Comparison of ENCODE assay signal across 2 cellular contexts in the genomic region with DNA sequence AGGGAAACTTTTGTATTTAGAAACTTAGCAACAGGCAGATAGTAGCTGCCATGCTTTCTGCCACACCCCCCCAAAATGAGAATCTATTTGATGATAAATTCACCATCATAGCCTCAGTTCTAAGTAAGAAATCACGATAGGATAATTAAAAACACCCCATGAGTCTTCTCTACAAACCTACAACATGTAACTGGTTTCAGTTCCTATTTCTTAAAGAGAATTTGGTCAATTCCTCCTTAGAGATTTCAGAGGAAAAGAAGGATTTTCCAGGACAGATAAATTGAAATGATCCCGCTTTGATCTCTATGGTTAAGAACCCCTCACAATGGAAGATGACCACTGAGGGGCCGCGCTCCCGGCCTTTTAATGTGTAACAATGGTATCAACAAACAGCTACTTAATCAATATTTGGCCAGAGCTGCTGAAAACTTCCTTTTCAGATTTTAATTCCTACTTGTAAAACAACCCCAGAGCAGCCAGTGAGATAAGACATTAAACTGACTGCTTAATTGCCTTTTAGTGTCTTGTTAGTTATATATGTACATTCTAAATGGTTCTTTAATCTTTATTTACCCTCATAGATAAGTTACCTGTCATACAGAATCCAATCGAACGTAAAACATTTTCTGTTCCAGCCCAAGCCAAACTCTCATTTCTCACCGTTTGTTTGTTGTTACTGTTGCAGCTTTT.
TF ChIP-seq lines count a peak whose summit lies in the region.

No MANE protein-coding gene starts in this region.

TF ChIP-seq in HEK293, 187 proteins besides CTCF, POLR2A, EP300 and RAD21 (continued from another document):
- TF ChIP-seq TCF7L2 (IDR thresholded peaks at IDR 0.05; ENCODE audit: borderline replicate concordance, low read depth, low read length) (peak; percentile 59; the same call in 1 of the 2 replicates), ZIC2 (tag by site-specific recombination; IDR thresholded peaks at IDR 0.05) (no peak), ZNF837 (tag by site-specific recombination; IDR thresholded peaks at IDR 0.05) (no peak), OSR2 (tag by site-specific recombination; IDR thresholded peaks at IDR 0.05) (peak; percentile 35; the same call in 1 of the 2 replicates), ZNF843 (tag by site-specific recombination; IDR thresholded peaks at IDR 0.05) (peak; percentile 82), IKZF3 (tag by site-specific recombination; IDR thresholded peaks at IDR 0.05) (0 out of 2 replicates have a peak, but pooled peaks have one; percentile 8)
- TF ChIP-seq, protein P1, sequence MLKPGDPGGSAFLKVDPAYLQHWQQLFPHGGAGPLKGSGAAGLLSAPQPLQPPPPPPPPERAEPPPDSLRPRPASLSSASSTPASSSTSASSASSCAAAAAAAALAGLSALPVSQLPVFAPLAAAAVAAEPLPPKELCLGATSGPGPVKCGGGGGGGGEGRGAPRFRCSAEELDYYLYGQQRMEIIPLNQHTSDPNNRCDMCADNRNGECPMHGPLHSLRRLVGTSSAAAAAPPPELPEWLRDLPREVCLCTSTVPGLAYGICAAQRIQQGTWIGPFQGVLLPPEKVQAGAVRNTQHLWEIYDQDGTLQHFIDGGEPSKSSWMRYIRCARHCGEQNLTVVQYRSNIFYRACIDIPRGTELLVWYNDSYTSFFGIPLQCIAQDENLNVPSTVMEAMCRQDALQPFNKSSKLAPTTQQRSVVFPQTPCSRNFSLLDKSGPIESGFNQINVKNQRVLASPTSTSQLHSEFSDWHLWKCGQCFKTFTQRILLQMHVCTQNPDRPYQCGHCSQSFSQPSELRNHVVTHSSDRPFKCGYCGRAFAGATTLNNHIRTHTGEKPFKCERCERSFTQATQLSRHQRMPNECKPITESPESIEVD (tag by site-specific recombination; IDR thresholded peaks at IDR 0.05): peak; percentile 79

TF ChIP-seq in endothelial cell of umbilical vein, 7 proteins besides CTCF, POLR2A, EP300 and RAD21 (continued from another document):
- TF ChIP-seq FOS (IDR thresholded peaks at IDR 0.05; ENCODE audit: borderline replicate concordance, insufficient read depth, low read length) (no peak), MYC (IDR thresholded peaks at IDR 0.05; ENCODE audit: low read depth, low read length) (no peak), POLR2AphosphoS5 (IDR thresholded peaks at IDR 0.05; ENCODE audit: insufficient read depth, low read depth, low read length) (no peak), EZH2 (IDR thresholded peaks at IDR 0.05; ENCODE audit: borderline replicate concordance, low read depth, low read length, severe bottlenecking) (peak; percentile 60)
- TF ChIP-seq, protein P2, sequence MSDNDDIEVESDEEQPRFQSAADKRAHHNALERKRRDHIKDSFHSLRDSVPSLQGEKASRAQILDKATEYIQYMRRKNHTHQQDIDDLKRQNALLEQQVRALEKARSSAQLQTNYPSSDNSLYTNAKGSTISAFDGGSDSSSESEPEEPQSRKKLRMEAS (IDR thresholded peaks at IDR 0.05; ENCODE audit: insufficient read depth, insufficient read length): no peak
